ENCODE assay signal across 1 cellular context in the genomic region with DNA sequence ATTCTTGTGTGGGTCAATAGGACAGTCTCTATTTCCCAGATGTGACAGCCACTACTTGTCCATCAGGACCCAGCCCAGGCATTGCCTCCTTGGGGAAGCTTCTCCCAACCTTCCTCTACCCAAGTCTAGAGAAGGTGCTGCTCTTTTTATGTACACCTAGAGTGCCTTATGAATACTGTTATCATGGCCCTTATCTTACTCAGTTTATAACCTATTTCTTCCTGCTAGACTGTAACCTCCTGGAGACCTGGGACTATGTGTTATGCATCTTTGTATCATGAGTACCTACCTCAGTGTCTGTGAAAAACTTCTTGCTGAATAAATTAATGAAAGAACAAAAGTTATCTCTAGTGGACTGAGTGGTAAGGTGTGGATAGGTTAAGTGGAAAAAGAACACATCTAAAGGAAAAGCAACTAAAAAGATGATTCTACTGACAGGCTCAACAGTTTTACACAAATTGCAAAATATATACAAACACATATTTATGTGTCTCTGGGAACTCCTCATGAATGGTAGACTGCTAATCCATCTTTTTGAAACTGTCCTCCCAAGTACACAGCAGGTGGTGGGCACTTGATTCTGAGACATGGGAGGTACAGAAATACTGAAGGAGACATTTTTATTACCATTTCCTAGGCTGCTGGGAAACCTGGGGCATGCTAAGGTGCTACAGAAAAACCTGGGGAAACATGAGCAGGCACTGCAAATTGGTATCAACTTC.
TF ChIP-seq lines count a peak whose summit lies in the region.

No MANE protein-coding gene starts in this region.

TF ChIP-seq in A549, 52 proteins besides CTCF, POLR2A, EP300 and RAD21 (continued from another document):
- TF ChIP-seq, protein P1, sequence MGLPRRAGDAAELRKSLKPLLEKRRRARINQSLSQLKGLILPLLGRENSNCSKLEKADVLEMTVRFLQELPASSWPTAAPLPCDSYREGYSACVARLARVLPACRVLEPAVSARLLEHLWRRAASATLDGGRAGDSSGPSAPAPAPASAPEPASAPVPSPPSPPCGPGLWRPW (IDR thresholded peaks at IDR 0.05): no peak
- TF ChIP-seq CEBPB (IDR thresholded peaks at IDR 0.05) (no peak), CBX8 (IDR thresholded peaks at IDR 0.05) (no peak), NFE2L2 (conservative IDR thresholded peaks at IDR 0.05; ENCODE audit: low read length) (no peak), ZFP36 (IDR thresholded peaks at IDR 0.05; ENCODE audit: borderline replicate concordance, partially characterized antibody) (no peak)
- TF ChIP-seq, protein P2, sequence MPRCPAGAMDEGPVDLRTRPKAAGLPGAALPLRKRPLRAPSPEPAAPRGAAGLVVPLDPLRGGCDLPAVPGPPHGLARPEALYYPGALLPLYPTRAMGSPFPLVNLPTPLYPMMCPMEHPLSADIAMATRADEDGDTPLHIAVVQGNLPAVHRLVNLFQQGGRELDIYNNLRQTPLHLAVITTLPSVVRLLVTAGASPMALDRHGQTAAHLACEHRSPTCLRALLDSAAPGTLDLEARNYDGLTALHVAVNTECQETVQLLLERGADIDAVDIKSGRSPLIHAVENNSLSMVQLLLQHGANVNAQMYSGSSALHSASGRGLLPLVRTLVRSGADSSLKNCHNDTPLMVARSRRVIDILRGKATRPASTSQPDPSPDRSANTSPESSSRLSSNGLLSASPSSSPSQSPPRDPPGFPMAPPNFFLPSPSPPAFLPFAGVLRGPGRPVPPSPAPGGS (IDR thresholded peaks at IDR 0.05): no peak
- TF ChIP-seq, protein P3, sequence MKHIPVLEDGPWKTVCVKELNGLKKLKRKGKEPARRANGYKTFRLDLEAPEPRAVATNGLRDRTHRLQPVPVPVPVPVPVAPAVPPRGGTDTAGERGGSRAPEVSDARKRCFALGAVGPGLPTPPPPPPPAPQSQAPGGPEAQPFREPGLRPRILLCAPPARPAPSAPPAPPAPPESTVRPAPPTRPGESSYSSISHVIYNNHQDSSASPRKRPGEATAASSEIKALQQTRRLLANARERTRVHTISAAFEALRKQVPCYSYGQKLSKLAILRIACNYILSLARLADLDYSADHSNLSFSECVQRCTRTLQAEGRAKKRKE (CRISPR knock-in tag; IDR thresholded peaks at IDR 0.05; ENCODE audit: low read depth): no peak
